In genomic region chr1:170578356-170578755, GRCh38 we compare ENCODE assay signal across 15 cellular contexts.
"Had no signal": no experiment of that assay in that cellular context is flagged by ENCODE, and none has a peak within 500 bp of the region (broad histone marks: within the 10 kb centered on the region; RNA-seq: fewer than 3 reads in every experiment).

No MANE protein-coding gene starts in this region.

- ATAC-seq: naive thymus-derived CD4-positive, alpha-beta T cell; right cardiac atrium had no signal

- H3K36me3 Mint-ChIP-seq: naive thymus-derived CD4-positive, alpha-beta T cell had no signal

- DNase-seq: cortex of kidney; dorsolateral prefrontal cortex; effector CD8-positive, alpha-beta T cell; kidney glomerular epithelial cell; mesendoderm; naive thymus-derived CD4-positive, alpha-beta T cell; ovary; right cardiac atrium; small intestine; stimulated activated CD4-positive, alpha-beta T cell treated with anti-CD3 and anti-CD28 coated beads, Interleukin-12 subunit alpha, Interleukin-12 subunit beta, amount 100 ng/mL, for 4 hours; stimulated activated naive CD4-positive, alpha-beta T cell; stomach; substantia nigra; transverse colon had no signal

- H3K4me3 Mint-ChIP-seq: naive thymus-derived CD4-positive, alpha-beta T cell had no signal

- H3K27ac Mint-ChIP-seq: naive thymus-derived CD4-positive, alpha-beta T cell; progenitor cell of endocrine pancreas had no signal

- H3K4me1 Mint-ChIP-seq: naive thymus-derived CD4-positive, alpha-beta T cell had no signal

- H3K27me3 Mint-ChIP-seq: progenitor cell of endocrine pancreas had no signal
